11 cellular contexts compared by ENCODE assay signal in genomic region chr14:92645841-92646478, GRCh38.
DNase-seq lines count a peak whose midpoint lies in the region; TF ChIP-seq lines count a peak whose summit lies in the region.
"Had no signal": no experiment of that assay in that cellular context is flagged by ENCODE, and none has a peak within 500 bp of the region (broad histone marks: within the 10 kb centered on the region; RNA-seq: fewer than 3 reads in every experiment).

No MANE protein-coding gene starts in this region.

- POLR2A ChIA-PET in BJ (lab: Charles Lee), result interaction anchor here (0.6 to 0.7 kb wide), 5 partner anchors 9 to 1720 kb away, joined by 3 to 8 read pairs (median 4); no protein-coding TSS in a partner anchor

- H3K36me3 ChIP-seq in BJ (ENCODE audit: control insufficient read depth, insufficient read depth, low read length) (peaks cover 1% of the 10 kb centered on the region), mucosa of rectum (ENCODE audit: control insufficient read depth in 2 of 2, insufficient read depth in 2 of 2, low read length in 2 of 2) (peaks cover 7 to 19% of the 10 kb centered on the region in 2 donors)

- DNase-seq in BJ (ENCODE audit: low read depth), result peak; percentile 77
- DNase-seq in HS-5 (ENCODE audit: low read depth), result peak; percentile 80
- peak; percentile 29 for DNase-seq in amniotic stem cell (lab: John Stamatoyannopoulos, UW)
- no peak for DNase-seq in NCI-H524 (lab: John Stamatoyannopoulos, UW)
- DNase-seq in NCI-H2196 treated with DMSO at 0.1 percent for 48 hours (lab: John Stamatoyannopoulos, UW; ENCODE audit: unreplicated experiment), result no peak
- DNase-seq in HuH-7.5 (ENCODE audit: low spot score), result no peak
- no peak for DNase-seq in DMS 273 (lab: John Stamatoyannopoulos, UW; ENCODE audit: unreplicated experiment)
- DNase-seq: activated naive CD4-positive, alpha-beta T cell treated with Interleukin-2 at 50 U/mL for 16 hours; DND-41; NCI-H1417 had no signal

- peaks cover 0 to 4% of the 10 kb centered on the region in 2 donors for H3K9me3 ChIP-seq in mucosa of rectum (ENCODE audit: control insufficient read depth in 2 of 2, low read length in 2 of 2)

- CTCF ChIA-PET in BJ (lab: Yijun Ruan, JAX), result interaction anchor here (0.6 to 2.5 kb wide), 6 partner anchors 13 to 537 kb away, joined by 3 to 8 read pairs (median 4); no protein-coding TSS in a partner anchor

- TF ChIP-seq CTCF in BJ (IDR thresholded peaks at IDR 0.05; ENCODE audit: insufficient read depth, low read depth, low read length), result no peak

- no peaks in the 10 kb centered on the region for H3K27me3 ChIP-seq in BJ (ENCODE audit: control insufficient read depth, insufficient read depth, low read length)
- no peaks in the 10 kb centered on the region for H3K27me3 ChIP-seq in mucosa of rectum (ENCODE audit: control insufficient read depth in 2 of 2, insufficient read depth in 2 of 2, low read length in 2 of 2)

- H3K4me1 ChIP-seq in mucosa of rectum (ENCODE audit: control insufficient read depth in 2 of 2, insufficient read depth in 2 of 2, low read length in 2 of 2), result peaks cover 7 to 13% of the 10 kb centered on the region in 2 donors

- H3K4me3 ChIP-seq in BJ (ENCODE audit: low read depth, low read length) (no peak overlapping the region), mucosa of rectum (ENCODE audit: low read length in 2 of 2) (no peak overlapping the region)

- no peak overlapping the region for H3K9ac ChIP-seq in mucosa of rectum (ENCODE audit: low read depth in 1 of 2, low read length in 2 of 2)

- peak overlapping the region; percentile 60 to 83 for H3K27ac ChIP-seq in mucosa of rectum (ENCODE audit: low read depth in 2 of 2, low read length in 2 of 2)

Comparison
In these comparisons a context has a peak if more than half of its experiments do, and no peak if none do; other contexts are left out.
1. DNase-seq: peak in BJ (single experiment), HS-5 (single experiment) and amniotic stem cell (single experiment); none in NCI-H524 (0 of 2), NCI-H2196 treated with DMSO at 0.1 percent for 48 hours (single experiment), HuH-7.5 (single experiment) and DMS 273 (single experiment).